Comparison of ENCODE assay signal across 37 cellular contexts in genomic region chr1:233158322-233158721, GRCh38.
"Had no signal": no experiment of that assay in that cellular context is flagged by ENCODE, and none has a peak within 500 bp of the region (broad histone marks: within the 10 kb centered on the region; RNA-seq: fewer than 3 reads in every experiment).

No MANE protein-coding gene starts in this region.

- H3K4me3 ChIP-seq: adrenal gland, ascending aorta, body of pancreas, breast epithelium, cardiac muscle cell had no signal

- H3K4me1 Mint-ChIP-seq: activated naive CD4-positive, alpha-beta T cell treated with anti-CD3 and anti-CD28 coated beads, Interleukin-2, amount 10 ng/mL, durations not matched to agents 7 days and 5 days; activated naive CD4-positive, alpha-beta T cell treated with anti-CD3 and anti-CD28 coated beads, Interleukin-2, amount 50 U/mL, for 24 hours; activated naive CD8-positive, alpha-beta T cell treated with anti-CD3 and anti-CD28 coated beads for 36 hours; activated naive CD8-positive, alpha-beta T cell treated with anti-CD3 and anti-CD28 coated beads, Interleukin-2, amount 10 ng/mL, durations not matched to agents 7 days and 5 days; activated naive CD8-positive, alpha-beta T cell treated with anti-CD3 and anti-CD28 coated beads, Interleukin-2, amount 50 U/mL, for 24 hours; activated T-helper 17 cell treated with anti-CD3 and anti-CD28 coated beads, Interleukin-2, amount 50 U/mL, for 72 hours; brain; central memory CD8-positive, alpha-beta T cell had no signal

- H3K9me3 Mint-ChIP-seq: activated naive CD4-positive, alpha-beta T cell treated with anti-CD3 and anti-CD28 coated beads for 36 hours; activated naive CD4-positive, alpha-beta T cell treated with anti-CD3 and anti-CD28 coated beads, Interleukin-2, amount 10 ng/mL, durations not matched to agents 7 days and 5 days; activated naive CD4-positive, alpha-beta T cell treated with anti-CD3 and anti-CD28 coated beads, Interleukin-2, amount 50 U/mL, for 24 hours; activated naive CD4-positive, alpha-beta T cell treated with anti-CD3 and anti-CD28 coated beads, Interleukin-2, amount 50 U/mL, for 72 hours; activated naive CD8-positive, alpha-beta T cell treated with anti-CD3 and anti-CD28 coated beads for 36 hours; activated naive CD8-positive, alpha-beta T cell treated with anti-CD3 and anti-CD28 coated beads, Interleukin-2, amount 10 ng/mL, durations not matched to agents 7 days and 5 days; activated naive CD8-positive, alpha-beta T cell treated with anti-CD3 and anti-CD28 coated beads, Interleukin-2, amount 50 U/mL, for 24 hours; activated T-cell treated with anti-CD3 and anti-CD28 coated beads, Interleukin-2, amount 50 U/mL, for 24 hours; activated T-cell treated with anti-CD3 and anti-CD28 coated beads, Interleukin-2, amount 50 U/mL, for 4 hours; activated T-cell treated with anti-CD3 and anti-CD28 coated beads, Interleukin-2, amount 50 U/mL, for 72 hours; activated T-helper 1 cell treated with anti-CD3 and anti-CD28 coated beads, Interleukin-12 subunit alpha, Interleukin-12 subunit beta, Interleukin-2, Interleukin-4 antibody, amounts not matched to agents 30 ng/mL and 10 ng/mL and 1 ng/mL, durations not matched to agents 14 hours and 24 hours and 36 hours; activated T-helper 17 cell treated with anti-CD3 and anti-CD28 coated beads, Interleukin-2, amount 50 U/mL, for 72 hours; central memory CD8-positive, alpha-beta T cell had no signal

- DNase-seq: activated effector memory CD4-positive, alpha-beta T cell treated with anti-CD3 and anti-CD28 coated beads, Interleukin-2, amount 50 U/mL, for 16 hours; activated effector memory CD4-positive, alpha-beta T cell treated with Interleukin-2 at 50 U/mL for 16 hours; activated gamma-delta T cell; activated gamma-delta T cell treated with Interleukin-2 at 50 U/mL for 16 hours; activated naive CD4-positive, alpha-beta T cell; activated naive CD4-positive, alpha-beta T cell treated with anti-CD3 and anti-CD28 coated beads for 36 hours; activated naive CD4-positive, alpha-beta T cell treated with anti-CD3 and anti-CD28 coated beads, Interleukin-2, amount 10 ng/mL, durations not matched to agents 7 days and 5 days; activated naive CD4-positive, alpha-beta T cell treated with anti-CD3 and anti-CD28 coated beads, Interleukin-2, amount 50 U/mL, for 16 hours; activated naive CD4-positive, alpha-beta T cell treated with Interleukin-2 at 50 U/mL for 16 hours; activated naive CD8-positive, alpha-beta T cell treated with anti-CD3 and anti-CD28 coated beads for 36 hours; activated naive CD8-positive, alpha-beta T cell treated with anti-CD3 and anti-CD28 coated beads, Interleukin-2, amount 10 ng/mL, durations not matched to agents 7 days and 5 days; activated naive CD8-positive, alpha-beta T cell treated with anti-CD3 and anti-CD28 coated beads, Interleukin-2, amount 50 U/mL, for 24 hours; activated T-cell treated with anti-CD3 and anti-CD28 coated beads, Interleukin-2, amount 50 U/mL, for 1 hour; activated T-cell treated with anti-CD3 and anti-CD28 coated beads, Interleukin-2, amount 50 U/mL, for 24 hours; activated T-cell treated with anti-CD3 and anti-CD28 coated beads, Interleukin-2, amount 50 U/mL, for 4 hours; activated T-cell treated with anti-CD3 and anti-CD28 coated beads, Interleukin-2, amount 50 U/mL, for 48 hours; activated T-cell treated with anti-CD3 and anti-CD28 coated beads, Interleukin-2, amount 50 U/mL, for 72 hours; adrenal gland; amniotic stem cell; anterior cingulate cortex; aorta; body of pancreas; brain microvascular endothelial cell; caudate nucleus; central memory CD4-positive, alpha-beta T cell; cerebellar nuclear complex had no signal

- H3K36me3 ChIP-seq: adrenal gland, brain microvascular endothelial cell, breast epithelium, cardiac muscle cell had no signal

- H3K4me1 ChIP-seq: adrenal gland, ascending aorta, body of pancreas, breast epithelium had no signal

- H3K27ac Mint-ChIP-seq: activated naive CD4-positive, alpha-beta T cell treated with anti-CD3 and anti-CD28 coated beads for 36 hours; activated naive CD4-positive, alpha-beta T cell treated with anti-CD3 and anti-CD28 coated beads, Interleukin-2, amount 10 ng/mL, durations not matched to agents 7 days and 5 days; activated naive CD4-positive, alpha-beta T cell treated with anti-CD3 and anti-CD28 coated beads, Interleukin-2, amount 50 U/mL, for 24 hours; activated naive CD4-positive, alpha-beta T cell treated with anti-CD3 and anti-CD28 coated beads, Interleukin-2, amount 50 U/mL, for 72 hours; activated naive CD8-positive, alpha-beta T cell; activated naive CD8-positive, alpha-beta T cell treated with anti-CD3 and anti-CD28 coated beads for 36 hours; activated naive CD8-positive, alpha-beta T cell treated with anti-CD3 and anti-CD28 coated beads, Interleukin-2, amount 10 ng/mL, durations not matched to agents 7 days and 5 days; activated naive CD8-positive, alpha-beta T cell treated with anti-CD3 and anti-CD28 coated beads, Interleukin-2, amount 50 U/mL, for 24 hours; activated T-cell treated with anti-CD3 and anti-CD28 coated beads, Interleukin-2, amount 50 U/mL, for 24 hours; activated T-cell treated with anti-CD3 and anti-CD28 coated beads, Interleukin-2, amount 50 U/mL, for 72 hours; activated T-helper 1 cell treated with anti-CD3 and anti-CD28 coated beads, Interleukin-12 subunit alpha, Interleukin-12 subunit beta, Interleukin-2, Interleukin-4 antibody, amounts not matched to agents 30 ng/mL and 10 ng/mL and 1 ng/mL, durations not matched to agents 14 hours and 24 hours and 36 hours; activated T-helper 17 cell treated with anti-CD3 and anti-CD28 coated beads, Interleukin-2, amount 50 U/mL, for 72 hours; activated T-helper 2 cell treated with anti-CD3 and anti-CD28 coated beads, Interferon-gamma antibody, Interleukin-2, Interleukin-4, amounts not matched to agents 10 μg/mL and 5 μg/mL and 100 μg/mL, durations not matched to agents 14 hours and 24 hours and 36 hours; brain had no signal

- H3K9me3 ChIP-seq: adrenal gland, body of pancreas, breast epithelium had no signal

- H3K27ac ChIP-seq: adrenal gland, ascending aorta, body of pancreas, brain microvascular endothelial cell, breast epithelium, cardiac muscle cell had no signal

- H3K4me3 Mint-ChIP-seq: activated naive CD4-positive, alpha-beta T cell treated with anti-CD3 and anti-CD28 coated beads for 36 hours; activated naive CD4-positive, alpha-beta T cell treated with anti-CD3 and anti-CD28 coated beads, Interleukin-2, amount 10 ng/mL, durations not matched to agents 7 days and 5 days; activated naive CD4-positive, alpha-beta T cell treated with anti-CD3 and anti-CD28 coated beads, Interleukin-2, amount 50 U/mL, for 24 hours; activated naive CD8-positive, alpha-beta T cell; activated naive CD8-positive, alpha-beta T cell treated with anti-CD3 and anti-CD28 coated beads for 36 hours; activated naive CD8-positive, alpha-beta T cell treated with anti-CD3 and anti-CD28 coated beads, Interleukin-2, amount 10 ng/mL, durations not matched to agents 7 days and 5 days; activated naive CD8-positive, alpha-beta T cell treated with anti-CD3 and anti-CD28 coated beads, Interleukin-2, amount 50 U/mL, for 24 hours; activated T-cell treated with anti-CD3 and anti-CD28 coated beads, Interleukin-2, amount 50 U/mL, for 24 hours; activated T-cell treated with anti-CD3 and anti-CD28 coated beads, Interleukin-2, amount 50 U/mL, for 4 hours; activated T-cell treated with anti-CD3 and anti-CD28 coated beads, Interleukin-2, amount 50 U/mL, for 72 hours; activated T-helper 1 cell treated with anti-CD3 and anti-CD28 coated beads, Interleukin-12 subunit alpha, Interleukin-12 subunit beta, Interleukin-2, Interleukin-4 antibody, amounts not matched to agents 30 ng/mL and 10 ng/mL and 1 ng/mL, durations not matched to agents 14 hours and 24 hours and 36 hours; activated T-helper 17 cell treated with anti-CD3 and anti-CD28 coated beads, Interleukin-2, amount 50 U/mL, for 72 hours; brain; central memory CD8-positive, alpha-beta T cell had no signal

- ATAC-seq: activated naive CD4-positive, alpha-beta T cell treated with anti-CD3 and anti-CD28 coated beads, Interleukin-2, amount 50 U/mL, for 72 hours; activated naive CD8-positive, alpha-beta T cell treated with anti-CD3 and anti-CD28 coated beads, Interleukin-2, amount 50 U/mL, for 24 hours; activated T-cell treated with anti-CD3 and anti-CD28 coated beads, Interleukin-2, amount 50 U/mL, for 4 hours; activated T-cell treated with anti-CD3 and anti-CD28 coated beads, Interleukin-2, amount 50 U/mL, for 72 hours; activated T-helper 17 cell treated with anti-CD3 and anti-CD28 coated beads, Interleukin-2, amount 50 U/mL, for 72 hours; body of pancreas had no signal

- H3K27me3 Mint-ChIP-seq: activated naive CD4-positive, alpha-beta T cell treated with anti-CD3 and anti-CD28 coated beads, Interleukin-2, amount 10 ng/mL, durations not matched to agents 7 days and 5 days; activated naive CD4-positive, alpha-beta T cell treated with anti-CD3 and anti-CD28 coated beads, Interleukin-2, amount 50 U/mL, for 24 hours; activated naive CD8-positive, alpha-beta T cell; activated naive CD8-positive, alpha-beta T cell treated with anti-CD3 and anti-CD28 coated beads for 36 hours; activated naive CD8-positive, alpha-beta T cell treated with anti-CD3 and anti-CD28 coated beads, Interleukin-2, amount 10 ng/mL, durations not matched to agents 7 days and 5 days; activated naive CD8-positive, alpha-beta T cell treated with anti-CD3 and anti-CD28 coated beads, Interleukin-2, amount 50 U/mL, for 24 hours; activated T-cell treated with anti-CD3 and anti-CD28 coated beads, Interleukin-2, amount 50 U/mL, for 24 hours; activated T-helper 17 cell treated with anti-CD3 and anti-CD28 coated beads, Interleukin-2, amount 50 U/mL, for 72 hours; brain; central memory CD8-positive, alpha-beta T cell had no signal
